29 cellular contexts compared by ENCODE assay signal in genomic region chr9:125277411-125277810, GRCh38.
"Had no signal": no experiment of that assay in that cellular context is flagged by ENCODE, and none has a peak within 500 bp of the region (broad histone marks: within the 10 kb centered on the region; RNA-seq: fewer than 3 reads in every experiment).

No MANE protein-coding gene starts in this region.

- DNase-seq: activated CD4-positive, alpha-beta memory T cell treated with anti-CD3 and anti-CD28 coated beads, Interleukin-2, amount 10 ng/mL, durations not matched to agents 7 days and 5 days; activated CD4-positive, alpha-beta T cell treated with anti-CD3 and anti-CD28 coated beads for 1 hour; activated CD4-positive, alpha-beta T cell treated with anti-CD3 and anti-CD28 coated beads for 4 hours; activated CD4-positive, alpha-beta T cell treated with anti-CD3 and anti-CD28 coated beads, Interleukin-2, amount 10 ng/mL, durations not matched to agents 7 days and 5 days; activated CD4-positive, alpha-beta T cell treated with anti-CD3 and anti-CD28 coated beads, Interleukin-2, amount 50 U/mL, for 4 hours; activated CD8-positive, alpha-beta memory T cell treated with anti-CD3 and anti-CD28 coated beads, Interleukin-2, amount 50 U/mL, for 48 hours; activated gamma-delta T cell; activated naive CD4-positive, alpha-beta T cell; activated naive CD4-positive, alpha-beta T cell treated with anti-CD3 and anti-CD28 coated beads, Interleukin-2, amount 10 ng/mL, durations not matched to agents 7 days and 5 days; activated naive CD8-positive, alpha-beta T cell treated with anti-CD3 and anti-CD28 coated beads, Interleukin-2, amount 10 ng/mL, durations not matched to agents 7 days and 5 days; activated T-cell treated with anti-CD3 and anti-CD28 coated beads for 4 hours; activated T-cell treated with anti-CD3 and anti-CD28 coated beads, Interleukin-2, amount 50 U/mL, for 24 hours; activated T-cell treated with anti-CD3 and anti-CD28 coated beads, Interleukin-2, amount 50 U/mL, for 72 hours; amniotic stem cell; anterior cingulate cortex; brain microvascular endothelial cell; caudate nucleus; cortex of kidney; dermis blood vessel endothelial cell; effector CD4-positive, alpha-beta T cell; effector memory CD8-positive, alpha-beta T cell; foreskin keratinocyte; gastrocnemius medialis; glutamatergic neuron; heart left ventricle; T-helper 1 cell; T-helper 2 cell had no signal

- H3K27me3 Mint-ChIP-seq: activated CD4-positive, alpha-beta memory T cell treated with anti-CD3 and anti-CD28 coated beads, Interleukin-2, amount 10 ng/mL, durations not matched to agents 7 days and 5 days; activated CD4-positive, alpha-beta T cell treated with anti-CD3 and anti-CD28 coated beads, Interleukin-2, amount 10 ng/mL, durations not matched to agents 7 days and 5 days; activated naive CD4-positive, alpha-beta T cell treated with anti-CD3 and anti-CD28 coated beads, Interleukin-2, amount 10 ng/mL, durations not matched to agents 7 days and 5 days; activated naive CD8-positive, alpha-beta T cell treated with anti-CD3 and anti-CD28 coated beads, Interleukin-2, amount 10 ng/mL, durations not matched to agents 7 days and 5 days; activated T-cell treated with anti-CD3 and anti-CD28 coated beads, Interleukin-2, amount 50 U/mL, for 24 hours; effector memory CD8-positive, alpha-beta T cell had no signal

- H3K27me3 ChIP-seq: brain microvascular endothelial cell, esophagus muscularis mucosa, foreskin keratinocyte, gastrocnemius medialis, heart left ventricle had no signal

- H3K4me3 Mint-ChIP-seq: activated CD4-positive, alpha-beta memory T cell treated with anti-CD3 and anti-CD28 coated beads, Interleukin-2, amount 10 ng/mL, durations not matched to agents 7 days and 5 days; activated CD4-positive, alpha-beta T cell treated with anti-CD3 and anti-CD28 coated beads, Interleukin-2, amount 10 ng/mL, durations not matched to agents 7 days and 5 days; activated naive CD4-positive, alpha-beta T cell treated with anti-CD3 and anti-CD28 coated beads, Interleukin-2, amount 10 ng/mL, durations not matched to agents 7 days and 5 days; activated naive CD8-positive, alpha-beta T cell treated with anti-CD3 and anti-CD28 coated beads, Interleukin-2, amount 10 ng/mL, durations not matched to agents 7 days and 5 days; activated T-cell treated with anti-CD3 and anti-CD28 coated beads, Interleukin-2, amount 50 U/mL, for 24 hours; activated T-cell treated with anti-CD3 and anti-CD28 coated beads, Interleukin-2, amount 50 U/mL, for 72 hours; effector memory CD8-positive, alpha-beta T cell had no signal

- H3K4me1 Mint-ChIP-seq: activated CD4-positive, alpha-beta memory T cell treated with anti-CD3 and anti-CD28 coated beads, Interleukin-2, amount 10 ng/mL, durations not matched to agents 7 days and 5 days had no signal

- H3K9me3 Mint-ChIP-seq: activated CD4-positive, alpha-beta memory T cell treated with anti-CD3 and anti-CD28 coated beads, Interleukin-2, amount 10 ng/mL, durations not matched to agents 7 days and 5 days; activated CD4-positive, alpha-beta T cell treated with anti-CD3 and anti-CD28 coated beads, Interleukin-2, amount 10 ng/mL, durations not matched to agents 7 days and 5 days; activated naive CD4-positive, alpha-beta T cell treated with anti-CD3 and anti-CD28 coated beads, Interleukin-2, amount 10 ng/mL, durations not matched to agents 7 days and 5 days; activated naive CD4-positive, alpha-beta T cell treated with anti-CD3 and anti-CD28 coated beads, Interleukin-2, amount 50 U/mL, for 72 hours; activated naive CD8-positive, alpha-beta T cell treated with anti-CD3 and anti-CD28 coated beads, Interleukin-2, amount 10 ng/mL, durations not matched to agents 7 days and 5 days; activated T-cell treated with anti-CD3 and anti-CD28 coated beads, Interleukin-2, amount 50 U/mL, for 24 hours; activated T-cell treated with anti-CD3 and anti-CD28 coated beads, Interleukin-2, amount 50 U/mL, for 72 hours; effector memory CD8-positive, alpha-beta T cell had no signal

- H3K27ac ChIP-seq: brain microvascular endothelial cell, esophagus muscularis mucosa, foreskin keratinocyte, gastrocnemius medialis, heart left ventricle had no signal

- H3K36me3 ChIP-seq: gastrocnemius medialis had no signal

- H3K36me3 Mint-ChIP-seq: activated naive CD4-positive, alpha-beta T cell treated with anti-CD3 and anti-CD28 coated beads, Interleukin-2, amount 50 U/mL, for 72 hours had no signal

- H3K27ac Mint-ChIP-seq: activated CD4-positive, alpha-beta memory T cell treated with anti-CD3 and anti-CD28 coated beads, Interleukin-2, amount 10 ng/mL, durations not matched to agents 7 days and 5 days; activated CD4-positive, alpha-beta T cell treated with anti-CD3 and anti-CD28 coated beads, Interleukin-2, amount 10 ng/mL, durations not matched to agents 7 days and 5 days; activated naive CD4-positive, alpha-beta T cell treated with anti-CD3 and anti-CD28 coated beads, Interleukin-2, amount 10 ng/mL, durations not matched to agents 7 days and 5 days; activated naive CD4-positive, alpha-beta T cell treated with anti-CD3 and anti-CD28 coated beads, Interleukin-2, amount 50 U/mL, for 72 hours; activated naive CD8-positive, alpha-beta T cell treated with anti-CD3 and anti-CD28 coated beads, Interleukin-2, amount 10 ng/mL, durations not matched to agents 7 days and 5 days; activated T-cell treated with anti-CD3 and anti-CD28 coated beads, Interleukin-2, amount 50 U/mL, for 24 hours; activated T-cell treated with anti-CD3 and anti-CD28 coated beads, Interleukin-2, amount 50 U/mL, for 72 hours had no signal

- H3K9me3 ChIP-seq: esophagus muscularis mucosa, gastrocnemius medialis, heart left ventricle had no signal

- H3K4me3 ChIP-seq: esophagus muscularis mucosa, gastrocnemius medialis, heart left ventricle had no signal
